ENCODE assay signal across 16 cellular contexts in the genomic region with DNA sequence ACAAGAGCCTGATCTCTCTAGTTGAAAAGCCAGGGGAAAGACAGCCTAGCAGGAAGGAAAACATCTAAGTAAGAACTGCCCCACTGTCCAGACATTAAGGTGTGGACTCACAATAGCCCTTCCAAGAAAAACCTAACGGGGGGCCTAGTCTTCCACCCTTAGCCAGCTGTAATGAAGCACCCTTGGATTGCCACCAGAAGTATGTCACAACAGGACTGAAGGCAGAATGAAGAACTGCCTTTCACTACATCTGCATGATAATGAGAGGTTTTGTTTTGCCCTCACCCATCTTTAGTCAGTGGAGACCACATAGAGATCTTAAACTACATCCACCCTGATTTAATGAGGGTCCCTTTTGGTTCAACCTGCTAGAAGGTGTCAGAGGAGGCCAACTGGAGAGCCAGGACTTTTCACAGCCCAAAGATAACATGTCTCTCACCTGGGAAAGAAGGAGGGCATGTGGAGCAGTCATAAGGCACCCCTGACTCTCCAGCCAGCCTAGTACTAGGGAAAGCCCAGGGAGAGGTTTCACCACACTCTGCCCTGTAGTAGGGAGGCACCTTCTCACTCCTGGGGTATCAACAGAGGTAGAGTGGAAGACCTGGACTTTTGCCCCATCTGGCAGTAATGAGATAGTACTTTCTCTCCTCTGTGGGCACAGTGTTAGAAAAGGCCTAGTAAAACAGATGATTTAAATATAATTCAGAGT.
DNase-seq lines count a peak whose midpoint lies in the region; TF ChIP-seq lines count a peak whose summit lies in the region.
"Had no signal": no experiment of that assay in that cellular context is flagged by ENCODE, and none has a peak within 500 bp of the region (broad histone marks: within the 10 kb centered on the region; RNA-seq: fewer than 3 reads in every experiment).

No MANE protein-coding gene starts in this region.

- no peak overlapping the region for H4K8ac ChIP-seq in mesendoderm (ENCODE audit: low read depth, low read length)

- H3K27me3 ChIP-seq in HUES6 (ENCODE audit: control insufficient read depth, insufficient read depth, low read length), result no peaks in the 10 kb centered on the region; the same call in 1 of the 2 replicates
- H3K27me3 ChIP-seq in endodermal cell (ENCODE audit: control insufficient read depth, insufficient read depth, low read length, poor library complexity, severe bottlenecking), result no peaks in the 10 kb centered on the region
- no peaks in the 10 kb centered on the region for H3K27me3 ChIP-seq in mesendoderm (ENCODE audit: insufficient read depth, low read length, poor library complexity)
- H3K27me3 ChIP-seq: BLaER1 had no signal

- no peaks in the 10 kb centered on the region for H3K9me3 ChIP-seq in ES-I3 (ENCODE audit: control insufficient read depth, insufficient read depth, low read length)
- no peaks in the 10 kb centered on the region for H3K9me3 ChIP-seq in HUES6 (ENCODE audit: control insufficient read depth, insufficient read depth, low read depth, low read length)
- no peaks in the 10 kb centered on the region for H3K9me3 ChIP-seq in endodermal cell (ENCODE audit: control insufficient read depth, low read length)
- H3K9me3 ChIP-seq: BLaER1 had no signal

- no peaks in the 10 kb centered on the region for H3K27me3 Mint-ChIP-seq in endodermal cell (ENCODE audit: insufficient read depth)
- H3K27me3 Mint-ChIP-seq: CD4-positive, alpha-beta memory T cell had no signal

- no peak overlapping the region for H3K56ac ChIP-seq in mesendoderm (ENCODE audit: low read length)

- TF ChIP-seq CTCF in endodermal cell (conservative IDR thresholded peaks at IDR 0.05), result no peak

- H2BK5ac ChIP-seq in mesendoderm (ENCODE audit: low read length), result no peak overlapping the region

- no peak overlapping the region for H2BK15ac ChIP-seq in mesendoderm (replicated peaks; ENCODE audit: low read depth)

- H3K18ac ChIP-seq in mesendoderm (ENCODE audit: low read length), result no peak overlapping the region

- H3K4me1 Mint-ChIP-seq in endodermal cell, result peaks cover 43% of the 10 kb centered on the region
- H3K4me1 Mint-ChIP-seq: CD14-positive monocyte; CD4-positive, alpha-beta memory T cell had no signal

- H3K4ac ChIP-seq in mesendoderm (ENCODE audit: low read depth, low read length), result no peak overlapping the region

- no peaks in the 10 kb centered on the region for H3K79me1 ChIP-seq in mesendoderm (ENCODE audit: low read length)

- H3K4me3 Mint-ChIP-seq in endodermal cell, result peak overlapping the region; percentile 76
- H3K4me3 Mint-ChIP-seq: CD14-positive monocyte; CD4-positive, alpha-beta memory T cell; HFFc6 had no signal

- DNase-seq in endodermal cell (peak; percentile 75), mesendoderm (peak; percentile 18), DMS79 treated with DMSO at 0.1 percent for 48 hours (lab: John Stamatoyannopoulos, UW) (no peak), ureter (ENCODE audit: low spot score) (no peak), DMS114 treated with DMSO at 0.1 percent for 48 hours (lab: John Stamatoyannopoulos, UW; ENCODE audit: unreplicated experiment) (no peak)
- DNase-seq in activated effector memory CD4-positive, alpha-beta T cell treated with Interleukin-2 at 50 U/mL for 16 hours, result no peak
- DNase-seq: 8988T; Calu3; CD4-positive, alpha-beta memory T cell; DMS53; HFFc6 had no signal

- no peak overlapping the region for H4K5ac ChIP-seq in mesendoderm (ENCODE audit: low read length)

- H3K9me3 Mint-ChIP-seq in endodermal cell, result no peaks in the 10 kb centered on the region

- no peak overlapping the region for H2AK5ac ChIP-seq in mesendoderm (ENCODE audit: low read length)

- H3K27ac ChIP-seq in HUES6 (ENCODE audit: low read depth, low read length), result peak overlapping the region; percentile 89
- H3K27ac ChIP-seq in endodermal cell (ENCODE audit: low read depth, low read length), result no peak overlapping the region
- H3K27ac ChIP-seq in mesendoderm (ENCODE audit: low read depth, low read length), result peak overlapping the region; percentile 67
- H3K27ac ChIP-seq: BLaER1, HL-60 had no signal

- H3K4me3 ChIP-seq in HUES6 (ENCODE audit: low read depth, low read length) (peak overlapping the region; percentile 42), endodermal cell (ENCODE audit: low read length) (no peak overlapping the region), mesendoderm (ENCODE audit: low read length) (no peak overlapping the region)
- H3K4me3 ChIP-seq: BLaER1 had no signal

- H3K23ac ChIP-seq in mesendoderm (ENCODE audit: low read length), result no peak overlapping the region

- H2BK120ac ChIP-seq in mesendoderm (ENCODE audit: low read depth, low read length), result no peak overlapping the region

- peak overlapping the region; percentile 93 for H3K27ac Mint-ChIP-seq in endodermal cell
- H3K27ac Mint-ChIP-seq: CD14-positive monocyte; CD4-positive, alpha-beta memory T cell; HFFc6 had no signal

- H3K36me3 Mint-ChIP-seq in endodermal cell (ENCODE audit: low read depth), result peaks cover 5% of the 10 kb centered on the region
- H3K36me3 Mint-ChIP-seq: CD14-positive monocyte; CD4-positive, alpha-beta memory T cell had no signal

- H3K79me2 ChIP-seq in mesendoderm (ENCODE audit: control insufficient read depth, insufficient read depth, low read length), result no peaks in the 10 kb centered on the region

- 77 to 100% methylated on average over 1 of the region's 1 CpG for WGBS in endodermal cell (ENCODE audit: insufficient coverage in 1 of 2, insufficient read length in 1 of 2), 2 experiments
- no CpG with 5 or more reads among the region's 1 CpG for WGBS in mesendoderm (ENCODE audit: extremely low coverage, insufficient coverage, low lambda C conversion rate)

- no peak overlapping the region for H3K4me2 ChIP-seq in mesendoderm (ENCODE audit: low read length)
- H3K4me2 ChIP-seq: BLaER1 had no signal

- H3K4me1 ChIP-seq in ES-I3 (ENCODE audit: insufficient read depth, low read length) (peaks cover 30% of the 10 kb centered on the region), HUES6 (ENCODE audit: control insufficient read depth, insufficient read depth, low read length) (peaks cover 23% of the 10 kb centered on the region), endodermal cell (ENCODE audit: control insufficient read depth, insufficient read depth, low read length) (no peaks in the 10 kb centered on the region), mesendoderm (ENCODE audit: control insufficient read depth, low read depth, low read length) (peaks cover 2% of the 10 kb centered on the region)
- H3K4me1 ChIP-seq: BLaER1 had no signal

- H3K36me3 ChIP-seq in ES-I3 (ENCODE audit: insufficient read depth, low read length), result no peaks in the 10 kb centered on the region
- H3K36me3 ChIP-seq in HUES6 (ENCODE audit: control insufficient read depth, insufficient read depth, low read length), result peaks cover 6% of the 10 kb centered on the region
- H3K36me3 ChIP-seq in endodermal cell (ENCODE audit: control insufficient read depth, insufficient read depth, low read length), result no peaks in the 10 kb centered on the region
- no peaks in the 10 kb centered on the region for H3K36me3 ChIP-seq in mesendoderm (ENCODE audit: control insufficient read depth, insufficient read depth, low read length)
- H3K36me3 ChIP-seq: BLaER1 had no signal

- peak overlapping the region; percentile 37 for H3K9ac ChIP-seq in ES-I3 (ENCODE audit: low read depth, low read length)
- H3K9ac ChIP-seq in HUES6 (ENCODE audit: low read length), result peak overlapping the region; percentile 80
- H3K9ac ChIP-seq in endodermal cell (ENCODE audit: extremely low read depth, low read length, poor library complexity, severe bottlenecking), result no peak overlapping the region
- no peak overlapping the region for H3K9ac ChIP-seq in mesendoderm (ENCODE audit: low read length)
- H3K9ac ChIP-seq: BLaER1 had no signal

Comparison
In these comparisons a context has a peak if more than half of its experiments do, and no peak if none do; other contexts are left out.
1. H3K9ac ChIP-seq: peak in ES-I3 (single experiment) and HUES6 (single experiment); none in endodermal cell (single experiment) and mesendoderm (single experiment).
2. DNase-seq: peak in endodermal cell (single experiment) and mesendoderm (single experiment); none in activated effector memory CD4-positive, alpha-beta T cell treated with Interleukin-2 at 50 U/mL for 16 hours (single experiment), DMS79 treated with DMSO at 0.1 percent for 48 hours (single experiment), ureter (single experiment) and DMS114 treated with DMSO at 0.1 percent for 48 hours (single experiment).